Comparison of ENCODE assay signal across 8 cellular contexts in the genomic region with DNA sequence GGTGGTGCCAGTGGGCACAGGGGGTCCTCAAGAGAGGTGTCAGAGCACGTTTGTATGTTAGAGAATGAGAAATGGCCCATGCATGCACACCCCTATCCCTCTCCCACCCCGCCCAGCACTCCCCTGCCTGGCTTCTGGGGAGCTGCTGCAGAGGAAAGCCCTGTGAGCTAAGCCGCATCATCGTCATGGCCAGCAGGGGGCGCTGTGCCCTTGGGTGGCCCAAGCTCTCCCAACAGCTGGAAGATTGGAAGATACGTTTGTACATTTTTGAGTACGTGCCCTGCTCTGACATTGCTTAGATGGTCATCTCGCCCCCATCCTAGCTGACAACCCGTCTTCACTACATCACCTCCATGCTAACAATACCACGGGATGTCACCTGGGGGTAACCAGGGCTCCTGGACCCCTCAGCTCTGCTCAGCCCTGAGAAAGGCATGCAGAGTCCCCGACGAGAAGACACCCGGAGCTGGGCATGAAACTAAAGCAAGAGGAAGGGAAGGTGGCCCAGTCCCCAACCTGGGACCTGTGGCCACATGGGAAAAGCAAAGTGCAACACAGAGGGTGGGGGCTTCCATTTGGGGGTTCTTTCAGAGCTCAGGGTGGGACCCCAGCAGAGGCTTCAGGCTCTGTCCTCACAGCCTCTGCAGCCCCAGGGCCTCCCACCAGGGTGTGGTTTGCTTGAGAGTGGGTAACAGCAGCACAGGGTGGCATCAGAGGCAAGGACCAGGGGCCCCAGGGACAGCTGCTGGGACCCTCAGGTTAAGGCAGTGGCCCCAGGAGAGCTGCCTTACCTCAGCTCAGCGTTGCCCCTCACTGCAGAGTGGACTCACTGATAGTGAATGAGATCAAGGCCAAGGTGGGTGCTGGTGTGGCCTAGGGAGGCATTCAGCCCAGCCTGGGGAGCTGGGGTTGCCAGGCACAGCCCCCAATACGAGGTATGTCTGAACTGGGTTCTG.
DNase-seq lines count a peak whose midpoint lies in the region; ATAC-seq, FAIRE-seq and TF ChIP-seq lines count a peak whose summit lies in the region.

No MANE protein-coding gene starts in this region.

- no peak for TF ChIP-seq POLR2A in upper lobe of left lung (IDR thresholded peaks at IDR 0.05)

- peak; percentile 35 to 75 for ATAC-seq in upper lobe of left lung (ENCODE audit: low FRiP score in 2 of 2)
- no peak for ATAC-seq in HG03196 (IDR thresholded peaks at IDR 0.05; ENCODE audit: unreplicated experiment)

- H3K27ac ChIP-seq in parathyroid adenoma, result no peak overlapping the region
- H3K27ac ChIP-seq in upper lobe of left lung, result no peak overlapping the region

- WGBS in upper lobe of left lung, 2 donors, result 46 to 50% methylated on average over 10 to 15 of the region's 15 CpGs

- TF ChIP-seq EP300 in upper lobe of left lung (IDR thresholded peaks at IDR 0.05), result no peak

- H3K4me1 ChIP-seq in parathyroid adenoma, result no peaks in the 10 kb centered on the region
- peaks cover 0 to 9% (median 6%) of the 10 kb centered on the region in 4 donors for H3K4me1 ChIP-seq in upper lobe of left lung

- H3K4me3 ChIP-seq in parathyroid adenoma (ENCODE audit: low read depth, low read length) (no peak overlapping the region), upper lobe of left lung (no peak overlapping the region)

- H3K4me2 ChIP-seq in parathyroid adenoma (ENCODE audit: low read length), result no peak overlapping the region

- TF ChIP-seq CTCF in parathyroid adenoma (IDR thresholded peaks at IDR 0.05) (peak; percentile 61), upper lobe of left lung (IDR thresholded peaks at IDR 0.05) (peak; percentile 73 to 89 (median 83))

- FAIRE-seq in frontal cortex (lab: Jason Lieb, UNC), result no peak

- no peaks in the 10 kb centered on the region for H3K79me2 ChIP-seq in parathyroid adenoma

- H3K9me3 ChIP-seq in parathyroid adenoma (ENCODE audit: control insufficient read depth, low read length) (no peaks in the 10 kb centered on the region), upper lobe of left lung (no peaks in the 10 kb centered on the region)

- H3K36me3 ChIP-seq in parathyroid adenoma (ENCODE audit: control insufficient read depth, insufficient read depth, low read length) (no peaks in the 10 kb centered on the region), upper lobe of left lung (no peaks in the 10 kb centered on the region)

- no peak overlapping the region for H3K9ac ChIP-seq in parathyroid adenoma

- no peaks in the 10 kb centered on the region for H3K27me3 ChIP-seq in parathyroid adenoma (ENCODE audit: control insufficient read depth, insufficient read depth, low read length)
- no peaks in the 10 kb centered on the region for H3K27me3 ChIP-seq in upper lobe of left lung

- peak; percentile 75 for DNase-seq in ELR (ENCODE audit: low read depth)
- DNase-seq in HPDE6-E6E7 (ENCODE audit: extremely low spot score), result peak; percentile 46
- DNase-seq in SK-MEL-5 (ENCODE audit: low read depth, low spot score), result peak; percentile 54
- peak; percentile 67 for DNase-seq in activated gamma-delta T cell treated with Interleukin-2 at 50 U/mL for 16 hours
- peak; percentile 36 to 70 for DNase-seq in frontal cortex (ENCODE audit: low spot score in 2 of 2)
- DNase-seq in upper lobe of left lung, result peak; percentile 76 to 92

- H2AFZ ChIP-seq in parathyroid adenoma, result no peak overlapping the region

- in situ Hi-C loops in SK-MEL-5 (cut with HindIII; ENCODE audit: low pct_unique_long_range_greater_than_20kb, low sequenced_read_pairs), result no loop called here
